1 cellular context compared by ENCODE assay signal in the genomic region with DNA sequence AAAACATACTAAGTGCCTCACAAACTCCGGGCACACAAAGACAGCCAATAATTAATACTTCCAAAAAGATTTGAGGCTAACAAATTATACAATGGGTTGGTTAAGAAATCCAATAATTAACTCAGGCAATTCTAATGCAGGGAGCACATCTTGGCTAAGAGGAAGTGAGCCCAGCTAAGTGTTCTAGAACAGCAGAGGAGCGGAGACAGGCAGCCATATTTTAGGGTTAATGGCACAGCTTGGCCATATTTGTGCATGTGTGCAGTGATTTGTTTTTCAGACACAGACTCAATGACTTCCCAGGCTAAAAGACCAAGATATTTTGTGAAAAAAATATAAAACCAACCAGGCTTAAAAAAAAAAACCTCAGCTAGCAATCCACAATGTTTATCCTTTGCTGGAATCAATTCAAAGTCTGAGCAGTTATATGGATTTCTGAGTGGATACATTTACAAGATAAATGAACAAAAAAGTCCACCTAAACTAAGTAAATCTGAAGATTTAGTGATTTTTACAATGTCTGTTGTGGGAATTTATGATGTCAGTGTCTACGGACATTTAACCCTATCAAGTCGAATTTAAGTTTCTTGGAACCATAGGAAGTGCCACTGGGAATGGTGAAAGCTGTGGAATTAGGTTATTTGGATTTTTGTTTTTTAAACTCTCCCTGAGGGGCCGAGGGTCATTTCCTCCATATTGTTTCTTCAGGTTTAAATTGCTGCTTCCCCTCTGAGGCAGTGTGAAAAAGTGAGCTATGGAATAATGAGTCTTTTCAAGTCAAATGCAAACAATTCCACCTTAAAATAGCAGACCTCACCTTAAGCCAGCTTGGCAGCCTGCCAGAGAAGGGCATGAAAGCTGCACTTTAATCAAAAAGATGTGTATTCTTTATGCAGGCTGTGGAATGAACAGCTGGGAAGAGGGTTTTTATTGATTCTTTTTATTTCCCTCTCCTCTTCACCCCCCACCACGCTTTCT.
A peak's percentile ranks its signal among the peaks of the same experiment; 100 is the strongest.
TF ChIP-seq lines count a peak whose summit lies in the region.

No MANE protein-coding gene starts in this region.

TF ChIP-seq in HEK293, 187 proteins besides CTCF, POLR2A, EP300 and RAD21 (continued from another document):
- TF ChIP-seq, protein P1, sequence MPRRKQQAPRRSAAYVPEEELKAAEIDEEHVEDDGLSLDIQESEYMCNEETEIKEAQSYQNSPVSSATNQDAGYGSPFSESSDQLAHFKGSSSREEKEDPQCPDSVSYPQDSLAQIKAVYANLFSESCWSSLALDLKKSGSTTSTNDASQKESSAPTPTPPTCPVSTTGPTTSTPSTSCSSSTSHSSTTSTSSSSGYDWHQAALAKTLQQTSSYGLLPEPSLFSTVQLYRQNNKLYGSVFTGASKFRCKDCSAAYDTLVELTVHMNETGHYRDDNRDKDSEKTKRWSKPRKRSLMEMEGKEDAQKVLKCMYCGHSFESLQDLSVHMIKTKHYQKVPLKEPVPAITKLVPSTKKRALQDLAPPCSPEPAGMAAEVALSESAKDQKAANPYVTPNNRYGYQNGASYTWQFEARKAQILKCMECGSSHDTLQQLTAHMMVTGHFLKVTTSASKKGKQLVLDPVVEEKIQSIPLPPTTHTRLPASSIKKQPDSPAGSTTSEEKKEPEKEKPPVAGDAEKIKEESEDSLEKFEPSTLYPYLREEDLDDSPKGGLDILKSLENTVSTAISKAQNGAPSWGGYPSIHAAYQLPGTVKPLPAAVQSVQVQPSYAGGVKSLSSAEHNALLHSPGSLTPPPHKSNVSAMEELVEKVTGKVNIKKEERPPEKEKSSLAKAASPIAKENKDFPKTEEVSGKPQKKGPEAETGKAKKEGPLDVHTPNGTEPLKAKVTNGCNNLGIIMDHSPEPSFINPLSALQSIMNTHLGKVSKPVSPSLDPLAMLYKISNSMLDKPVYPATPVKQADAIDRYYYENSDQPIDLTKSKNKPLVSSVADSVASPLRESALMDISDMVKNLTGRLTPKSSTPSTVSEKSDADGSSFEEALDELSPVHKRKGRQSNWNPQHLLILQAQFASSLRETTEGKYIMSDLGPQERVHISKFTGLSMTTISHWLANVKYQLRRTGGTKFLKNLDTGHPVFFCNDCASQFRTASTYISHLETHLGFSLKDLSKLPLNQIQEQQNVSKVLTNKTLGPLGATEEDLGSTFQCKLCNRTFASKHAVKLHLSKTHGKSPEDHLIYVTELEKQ (tag by site-specific recombination; IDR thresholded peaks at IDR 0.05; ENCODE audit: borderline replicate concordance) = no peak
- TF ChIP-seq ZNF335 (tag by site-specific recombination; conservative IDR thresholded peaks at IDR 0.05) (peak; percentile 61), ZNF549 (tag by site-specific recombination; IDR thresholded peaks at IDR 0.05) (peak; percentile 41; the same call in 1 of the 2 replicates), ZSCAN30 (tag by site-specific recombination; IDR thresholded peaks at IDR 0.05) (peak; percentile 20; the same call in 1 of the 2 replicates), ZNF776 (tag by site-specific recombination; IDR thresholded peaks at IDR 0.05; ENCODE audit: borderline replicate concordance) (no peak), ZNF398 (tag by site-specific recombination; IDR thresholded peaks at IDR 0.05) (no peak), FEZF1 (tag by site-specific recombination; IDR thresholded peaks at IDR 0.05) (peak; percentile 82), ZNF174 (tag by site-specific recombination; IDR thresholded peaks at IDR 0.05) (no peak), GFI1B (tag by site-specific recombination; IDR thresholded peaks at IDR 0.05) (0 out of 2 replicates have a peak, but pooled peaks have one; percentile 10), ZNF140 (tag by site-specific recombination; IDR thresholded peaks at IDR 0.05) (no peak), ZNF629 (tag by site-specific recombination; IDR thresholded peaks at IDR 0.05) (no peak), ZNF18 (tag by site-specific recombination; IDR thresholded peaks at IDR 0.05) (no peak), KLF17 (tag by site-specific recombination; IDR thresholded peaks at IDR 0.05) (peak; percentile 32; the same call in 1 of the 2 replicates)
- TF ChIP-seq, protein P2, sequence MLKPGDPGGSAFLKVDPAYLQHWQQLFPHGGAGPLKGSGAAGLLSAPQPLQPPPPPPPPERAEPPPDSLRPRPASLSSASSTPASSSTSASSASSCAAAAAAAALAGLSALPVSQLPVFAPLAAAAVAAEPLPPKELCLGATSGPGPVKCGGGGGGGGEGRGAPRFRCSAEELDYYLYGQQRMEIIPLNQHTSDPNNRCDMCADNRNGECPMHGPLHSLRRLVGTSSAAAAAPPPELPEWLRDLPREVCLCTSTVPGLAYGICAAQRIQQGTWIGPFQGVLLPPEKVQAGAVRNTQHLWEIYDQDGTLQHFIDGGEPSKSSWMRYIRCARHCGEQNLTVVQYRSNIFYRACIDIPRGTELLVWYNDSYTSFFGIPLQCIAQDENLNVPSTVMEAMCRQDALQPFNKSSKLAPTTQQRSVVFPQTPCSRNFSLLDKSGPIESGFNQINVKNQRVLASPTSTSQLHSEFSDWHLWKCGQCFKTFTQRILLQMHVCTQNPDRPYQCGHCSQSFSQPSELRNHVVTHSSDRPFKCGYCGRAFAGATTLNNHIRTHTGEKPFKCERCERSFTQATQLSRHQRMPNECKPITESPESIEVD (tag by site-specific recombination; IDR thresholded peaks at IDR 0.05) = peak; percentile 86; the same call in 1 of the 2 replicates
- TF ChIP-seq, protein P3, sequence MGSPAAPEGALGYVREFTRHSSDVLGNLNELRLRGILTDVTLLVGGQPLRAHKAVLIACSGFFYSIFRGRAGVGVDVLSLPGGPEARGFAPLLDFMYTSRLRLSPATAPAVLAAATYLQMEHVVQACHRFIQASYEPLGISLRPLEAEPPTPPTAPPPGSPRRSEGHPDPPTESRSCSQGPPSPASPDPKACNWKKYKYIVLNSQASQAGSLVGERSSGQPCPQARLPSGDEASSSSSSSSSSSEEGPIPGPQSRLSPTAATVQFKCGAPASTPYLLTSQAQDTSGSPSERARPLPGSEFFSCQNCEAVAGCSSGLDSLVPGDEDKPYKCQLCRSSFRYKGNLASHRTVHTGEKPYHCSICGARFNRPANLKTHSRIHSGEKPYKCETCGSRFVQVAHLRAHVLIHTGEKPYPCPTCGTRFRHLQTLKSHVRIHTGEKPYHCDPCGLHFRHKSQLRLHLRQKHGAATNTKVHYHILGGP (tag by site-specific recombination; IDR thresholded peaks at IDR 0.05) = peak; percentile 35; the same call in 1 of the 2 replicates
